ENCODE assay signal across 8 cellular contexts in genomic region chr19:33683881-33684549, GRCh38.
DNase-seq lines count a peak whose midpoint lies in the region; ATAC-seq and TF ChIP-seq lines count a peak whose summit lies in the region.

No MANE protein-coding gene starts in this region.

- H3K9me3 ChIP-seq in tibial nerve = no peaks in the 10 kb centered on the region

- DNase-seq in AG10803 (ENCODE audit: low read depth) = peak; percentile 27
- DNase-seq in HFFc6 = peak; percentile 10
- peak; percentile 96 for DNase-seq in left kidney (ENCODE audit: low read depth, low spot score)
- DNase-seq in NCI-H446 (lab: John Stamatoyannopoulos, UW) = no peak
- no peak for DNase-seq in G401 (ENCODE audit: low spot score)
- DNase-seq in tibial nerve (ENCODE audit: low spot score in 2 of 2) = no peak

- WGBS in tibial nerve, 2 donors = 17 to 21% methylated on average over 12 to 19 of the region's 24 CpGs

- no peak for TF ChIP-seq EP300 in tibial nerve (IDR thresholded peaks at IDR 0.05)

- H3K36me3 Mint-ChIP-seq in HFFc6 (ENCODE audit: low read depth) = no peaks in the 10 kb centered on the region
- no peaks in the 10 kb centered on the region for H3K36me3 Mint-ChIP-seq in brain

- no peaks in the 10 kb centered on the region for H3K4me1 ChIP-seq in tibial nerve

- H3K27ac Mint-ChIP-seq in HFFc6 (no peak overlapping the region), brain (peak overlapping the region in 3 of 5 experiments; percentile 52 to 74 (median 58))

- ATAC-seq in HG03135 (IDR thresholded peaks at IDR 0.05; ENCODE audit: unreplicated experiment) = no peak

- H3K4me3 ChIP-seq in AG10803 (ENCODE audit: low read length) (no peak overlapping the region), tibial nerve (no peak overlapping the region)

- no peak for TF ChIP-seq POLR2A in tibial nerve (IDR thresholded peaks at IDR 0.05)

- no peak overlapping the region for H3K27ac ChIP-seq in tibial nerve

- H3K36me3 ChIP-seq in tibial nerve = no peaks in the 10 kb centered on the region

- H3K4me1 Mint-ChIP-seq in HFFc6 (ENCODE audit: low read depth) (no peaks in the 10 kb centered on the region), brain (peaks cover 47% of the 10 kb centered on the region)

- in situ Hi-C loops in G401 (cut with HindIII; ENCODE audit: low sequenced_read_pairs) = no loop called here

- TF ChIP-seq CTCF in AG10803 (conservative IDR thresholded peaks at IDR 0.05; ENCODE audit: low read length) (no peak), HFFc6 (IDR thresholded peaks at IDR 0.05) (no peak), brain (conservative IDR thresholded peaks at IDR 0.05) (no peak), tibial nerve (IDR thresholded peaks at IDR 0.05) (no peak)

- H3K27me3 Mint-ChIP-seq in HFFc6 (ENCODE audit: insufficient read depth) (peaks cover 4% of the 10 kb centered on the region), brain (peaks cover 67% of the 10 kb centered on the region)

- H3K9me3 Mint-ChIP-seq in HFFc6 (peaks cover 48% of the 10 kb centered on the region), brain (peaks cover 0 to 6% (median 0%) of the 10 kb centered on the region in 5 experiments)

- H3K4me3 Mint-ChIP-seq in HFFc6 (no peak overlapping the region), brain (peak overlapping the region; percentile 70 to 86 (median 82))

- peaks cover 0 to 28% of the 10 kb centered on the region in 2 donors for H3K27me3 ChIP-seq in tibial nerve

Comparison
In these comparisons a context has a peak if more than half of its experiments do, and no peak if none do; other contexts are left out.
1. DNase-seq: peak in AG10803 (single experiment), HFFc6 (single experiment) and left kidney (single experiment); none in NCI-H446 (0 of 2), G401 (single experiment) and tibial nerve (0 of 2).